8 cellular contexts compared by ENCODE assay signal in genomic region chr12:116358850-116359761, GRCh38.
DNase-seq lines count a peak whose midpoint lies in the region; ATAC-seq and TF ChIP-seq lines count a peak whose summit lies in the region.

No MANE protein-coding gene starts in this region.

- ATAC-seq in HG03103 (IDR thresholded peaks at IDR 0.05; ENCODE audit: low read depth, unreplicated experiment) = peak; percentile 75
- peak; percentile 94 for ATAC-seq in effector memory CD8-positive, alpha-beta T cell (replicated peaks)
- ATAC-seq in memory B cell (ENCODE audit: low read depth) = peak; percentile 94
- no peak for ATAC-seq in HG02571 (IDR thresholded peaks at IDR 0.05; ENCODE audit: unreplicated experiment)

- POLR2A ChIA-PET in GM10248 (lab: Yijun Ruan, JAX) = interaction anchor here (0.6 to 1.2 kb wide), 2 partner anchors 15 to 23 kb away, joined by 3 read pairs; no protein-coding TSS in a partner anchor

- H3K27me3 Mint-ChIP-seq in effector memory CD8-positive, alpha-beta T cell = no peaks in the 10 kb centered on the region
- H3K27me3 Mint-ChIP-seq in memory B cell = no peaks in the 10 kb centered on the region

- no peak for TF ChIP-seq CTCF in GM10248 (IDR thresholded peaks at IDR 0.05; ENCODE audit: control extremely low read depth, extremely low read depth, low read depth, missing control alignments)

- CTCF ChIA-PET in GM10248 (lab: Yijun Ruan, JAX) = interaction anchor here (1.2 kb wide), 1 partner anchor 15 kb away, joined by 4 read pairs; no protein-coding TSS in a partner anchor

- peaks cover 12% of the 10 kb centered on the region for H3K36me3 Mint-ChIP-seq in effector memory CD8-positive, alpha-beta T cell (ENCODE audit: insufficient read depth)
- H3K36me3 Mint-ChIP-seq in memory B cell = no peaks in the 10 kb centered on the region

- H3K27ac Mint-ChIP-seq in effector memory CD8-positive, alpha-beta T cell = peak overlapping the region; percentile 71 to 82
- peak overlapping the region; percentile 93 for H3K27ac Mint-ChIP-seq in memory B cell

- H3K4me1 Mint-ChIP-seq in effector memory CD8-positive, alpha-beta T cell (ENCODE audit: low read depth in 2 of 2) = peaks cover 18 to 23% of the 10 kb centered on the region in 2 donors
- peaks cover 22% of the 10 kb centered on the region for H3K4me1 Mint-ChIP-seq in memory B cell

- no peaks in the 10 kb centered on the region for H3K9me3 Mint-ChIP-seq in effector memory CD8-positive, alpha-beta T cell
- no peaks in the 10 kb centered on the region for H3K9me3 Mint-ChIP-seq in memory B cell

- peak; percentile 63 for DNase-seq in GM10248 (ENCODE audit: extremely low spot score)
- DNase-seq in NCI-H526 (lab: John Stamatoyannopoulos, UW) = peak; percentile 62 to 84
- peak; percentile 78 for DNase-seq in activated CD8-positive, alpha-beta memory T cell treated with anti-CD3 and anti-CD28 coated beads for 24 hours
- peak; percentile 66 to 68 (median 68) for DNase-seq in effector memory CD8-positive, alpha-beta T cell
- peak; percentile 56 to 60 for DNase-seq in memory B cell (ENCODE audit: low spot score in 2 of 2)
- peak; percentile 15 to 52 (median 28) for DNase-seq in stimulated activated CD4-positive, alpha-beta T cell treated with anti-CD3 and anti-CD28 coated beads, TNF-alpha, amount 100 ng/mL, for 24 hours (ENCODE audit: low read depth in 3 of 3)

- H3K4me3 Mint-ChIP-seq in effector memory CD8-positive, alpha-beta T cell = peak overlapping the region; percentile 70 to 77
- peak overlapping the region; percentile 79 for H3K4me3 Mint-ChIP-seq in memory B cell

Comparison
In these comparisons a context has a peak if more than half of its experiments do, and no peak if none do; other contexts are left out.
1. DNase-seq: peak in every context shown above with its lines; median percentile 78 in activated CD8-positive, alpha-beta memory T cell treated with anti-CD3 and anti-CD28 coated beads for 24 hours; 73 in NCI-H526; 68 in effector memory CD8-positive, alpha-beta T cell; 63 in GM10248; 58 in memory B cell; 28 in stimulated activated CD4-positive, alpha-beta T cell treated with anti-CD3 and anti-CD28 coated beads, TNF-alpha, amount 100 ng/mL, for 24 hours.